In the genomic region with DNA sequence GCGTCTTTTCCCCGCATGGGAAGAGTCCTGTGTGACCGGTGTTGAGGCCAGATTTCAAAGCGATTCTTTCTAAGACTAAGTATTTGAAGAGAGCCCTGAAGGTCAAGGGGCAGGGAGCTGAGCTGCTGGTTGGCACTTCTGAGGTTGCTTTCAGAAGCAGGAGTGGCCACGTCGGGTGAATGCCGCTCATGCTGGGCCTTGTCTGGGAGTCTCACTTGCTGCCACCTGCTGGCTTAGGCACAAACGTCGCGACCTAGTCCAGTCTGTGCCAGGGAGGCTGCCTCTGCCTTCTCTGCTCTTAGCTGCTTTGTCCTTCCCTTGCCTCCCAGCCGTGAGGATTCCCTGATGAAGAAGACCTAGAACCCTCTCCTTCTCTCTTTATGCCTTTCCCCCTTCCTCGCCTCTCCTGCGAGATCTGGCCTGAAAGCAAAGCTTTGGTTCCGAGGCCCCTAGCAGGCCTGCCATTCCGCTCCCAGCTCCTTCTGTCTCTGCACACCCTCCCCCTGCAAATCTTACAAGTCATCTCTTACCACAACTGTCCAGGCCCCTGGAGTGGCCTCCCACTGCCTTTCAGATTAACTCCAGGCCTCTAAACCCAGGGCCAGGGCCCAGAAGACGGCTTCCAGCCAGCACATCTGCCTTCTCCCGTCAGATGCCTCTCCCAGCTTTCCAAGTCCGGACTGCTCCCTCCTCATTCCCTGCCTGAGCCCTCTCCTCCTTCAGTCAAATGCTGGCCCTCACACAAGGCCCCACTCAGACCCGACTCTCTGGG, we compare ENCODE assay signal across 8 cellular contexts. TPM values are rescaled to one million over a fixed set of nuclear protein-coding genes. Genes with fewer than 3 reads are reported as not detected.
DNase-seq lines count a peak whose midpoint lies in the region; ATAC-seq and TF ChIP-seq lines count a peak whose summit lies in the region.

No MANE protein-coding gene starts in this region.

- no peak overlapping the region for H3K4me3 Mint-ChIP-seq in activated T-cell treated with anti-CD3 and anti-CD28 coated beads, Interleukin-2, amount 50 U/mL, for 72 hours

- peaks cover 0 to 9% (median 0%) of the 10 kb centered on the region in 12 donors for H3K4me1 ChIP-seq in heart left ventricle

- H3K36me3 ChIP-seq in heart left ventricle = peaks cover 0 to 68% (median 54%) of the 10 kb centered on the region in 9 donors

- WGBS in heart left ventricle, 4 donors = 65 to 74% (median 67%) methylated on average over 16 to 19 of the region's 19 CpGs

- no peaks in the 10 kb centered on the region for H3K9me3 Mint-ChIP-seq in activated T-cell treated with anti-CD3 and anti-CD28 coated beads, Interleukin-2, amount 50 U/mL, for 72 hours

- peak; percentile 21 for DNase-seq in NCI-H2196 (lab: John Stamatoyannopoulos, UW; ENCODE audit: unreplicated experiment)
- DNase-seq in NCI-H2196 treated with DMSO at 0.1 percent for 48 hours (lab: John Stamatoyannopoulos, UW; ENCODE audit: unreplicated experiment) = no peak
- peak; percentile 4 to 23 for DNase-seq in NCI-H1930 (lab: John Stamatoyannopoulos, UW)
- DNase-seq in activated T-cell treated with anti-CD3 and anti-CD28 coated beads, Interleukin-2, amount 50 U/mL, for 72 hours = peak; percentile 48 to 62
- DNase-seq in heart left ventricle = peak in 2 of 5 donors; percentile 70 to 72
- DNase-seq in renal cortical epithelial cell (ENCODE audit: low read depth) = peak; percentile 46
- no peak for DNase-seq in cerebellum (ENCODE audit: low spot score)

- H3K27me3 Mint-ChIP-seq in activated T-cell treated with anti-CD3 and anti-CD28 coated beads, Interleukin-2, amount 50 U/mL, for 72 hours (ENCODE audit: low read depth) = no peaks in the 10 kb centered on the region

- TF ChIP-seq CTCF in heart left ventricle (IDR thresholded peaks at IDR 0.05) = peak; percentile 24 to 62 (median 39)

- no peak overlapping the region for H3K27ac Mint-ChIP-seq in activated T-cell treated with anti-CD3 and anti-CD28 coated beads, Interleukin-2, amount 50 U/mL, for 72 hours

- intact Hi-C loops in heart left ventricle (cut with DNase I) = loop anchor here in 5 of 10 donors (5.0 to 10.0 kb wide), 3 partner anchors 113 to 603 kb away; no protein-coding TSS in a partner anchor

- H3K27ac ChIP-seq in heart left ventricle = no peak overlapping the region

- TF ChIP-seq POLR2A in heart left ventricle (IDR thresholded peaks at IDR 0.05) = no peak

- peaks cover 20% of the 10 kb centered on the region for H3K4me1 Mint-ChIP-seq in activated T-cell treated with anti-CD3 and anti-CD28 coated beads, Interleukin-2, amount 50 U/mL, for 72 hours (ENCODE audit: low read depth)

- H3K4me3 ChIP-seq in heart left ventricle = no peak overlapping the region

- H3K9me3 ChIP-seq in heart left ventricle = no peaks in the 10 kb centered on the region

- H3K27me3 ChIP-seq in heart left ventricle = no peaks in the 10 kb centered on the region

- peak; percentile 70 to 79 for ATAC-seq in activated T-cell treated with anti-CD3 and anti-CD28 coated beads, Interleukin-2, amount 50 U/mL, for 72 hours (replicated peaks in 1 of 2)
- ATAC-seq in heart left ventricle (peak; percentile 63 to 80 (median 77)), GM18498 (IDR thresholded peaks at IDR 0.05; ENCODE audit: unreplicated experiment) (no peak)

- peaks cover 0 to 5% of the 10 kb centered on the region in 2 donors for H3K36me3 Mint-ChIP-seq in activated T-cell treated with anti-CD3 and anti-CD28 coated beads, Interleukin-2, amount 50 U/mL, for 72 hours (ENCODE audit: insufficient read depth in 2 of 2)

RNA-seq across cellular contexts. Expression of a gene that starts 11.4 kb away (rescaled TPM):
- 10 to 100 TPM; 10.5 to 12.1 TPM for total RNA-seq in activated T-cell treated with anti-CD3 and anti-CD28 coated beads, Interleukin-2, amount 50 U/mL, for 72 hours
- total RNA-seq in heart left ventricle = 10 to 100 TPM in 3 of 9 donors, 1 to 10 TPM in 6; 6.2 to 19.0 (median 8.7) TPM
- 10 to 100 TPM in 1 of 2 donors, 1 to 10 TPM in 1; 6.8 to 10.9 TPM for polyA plus RNA-seq in heart left ventricle
- 14.2 and 17.8 TPM in 2 replicates for total RNA-seq in renal cortical epithelial cell
- 8.0 TPM for total RNA-seq in cerebellum

RNA-seq across cellular contexts. Expression of a gene that starts 11.9 kb away (rescaled TPM):
- 1 to 10 TPM; 9.2 to 9.4 TPM for total RNA-seq in activated T-cell treated with anti-CD3 and anti-CD28 coated beads, Interleukin-2, amount 50 U/mL, for 72 hours
- total RNA-seq in heart left ventricle (1 to 10 TPM; 2.5 to 7.3 (median 3.6) TPM), renal cortical epithelial cell (13.8 and 21.2 TPM in 2 replicates), cerebellum (15.8 TPM)
- 1 to 10 TPM; 2.9 to 3.7 TPM for polyA plus RNA-seq in heart left ventricle

RNA-seq across cellular contexts. Expression of a gene that starts 20.4 kb away (rescaled TPM):
- 10 to 100 TPM; 10.6 to 12.3 TPM for total RNA-seq in activated T-cell treated with anti-CD3 and anti-CD28 coated beads, Interleukin-2, amount 50 U/mL, for 72 hours
- total RNA-seq in heart left ventricle (100 to 1,000 TPM; 122 to 291 (median 177) TPM), renal cortical epithelial cell (389 and 414 TPM in 2 replicates), cerebellum (17.6 TPM)
- 100 to 1,000 TPM; 131 to 203 TPM for polyA plus RNA-seq in heart left ventricle

RNA-seq across cellular contexts. Expression of a gene that starts 20.7 kb away (rescaled TPM):
- 10 to 100 TPM; 44.0 to 45.0 TPM for total RNA-seq in activated T-cell treated with anti-CD3 and anti-CD28 coated beads, Interleukin-2, amount 50 U/mL, for 72 hours
- total RNA-seq in heart left ventricle (10 to 100 TPM; 24.2 to 78.2 (median 51.9) TPM), renal cortical epithelial cell (15.3 and 18.8 TPM in 2 replicates), cerebellum (10.0 TPM)
- polyA plus RNA-seq in heart left ventricle = 100 to 1,000 TPM; 141 to 190 TPM

RNA-seq across cellular contexts. Expression of a gene that starts 38.7 kb away (rescaled TPM):
- total RNA-seq in activated T-cell treated with anti-CD3 and anti-CD28 coated beads, Interleukin-2, amount 50 U/mL, for 72 hours = 1 to 10 TPM; 4.1 to 5.1 TPM
- total RNA-seq in heart left ventricle = 1 to 10 TPM; 2.0 to 4.5 (median 3.3) TPM
- polyA plus RNA-seq in heart left ventricle = 1 to 10 TPM; 1.9 to 4.9 TPM
- 0.52 and 5.9 TPM in 2 replicates for total RNA-seq in renal cortical epithelial cell
- 8.4 TPM for total RNA-seq in cerebellum

Comparison
In these comparisons a context has a peak if more than half of its experiments do, and no peak if none do; other contexts are left out.
1. DNase-seq: peak in NCI-H2196 (single experiment), NCI-H1930 (2 of 2), activated T-cell treated with anti-CD3 and anti-CD28 coated beads, Interleukin-2, amount 50 U/mL, for 72 hours (2 of 2) and renal cortical epithelial cell (single experiment); none in NCI-H2196 treated with DMSO at 0.1 percent for 48 hours (single experiment) and cerebellum (single experiment).